Comparison of ENCODE assay signal across 11 cellular contexts in the genomic region with DNA sequence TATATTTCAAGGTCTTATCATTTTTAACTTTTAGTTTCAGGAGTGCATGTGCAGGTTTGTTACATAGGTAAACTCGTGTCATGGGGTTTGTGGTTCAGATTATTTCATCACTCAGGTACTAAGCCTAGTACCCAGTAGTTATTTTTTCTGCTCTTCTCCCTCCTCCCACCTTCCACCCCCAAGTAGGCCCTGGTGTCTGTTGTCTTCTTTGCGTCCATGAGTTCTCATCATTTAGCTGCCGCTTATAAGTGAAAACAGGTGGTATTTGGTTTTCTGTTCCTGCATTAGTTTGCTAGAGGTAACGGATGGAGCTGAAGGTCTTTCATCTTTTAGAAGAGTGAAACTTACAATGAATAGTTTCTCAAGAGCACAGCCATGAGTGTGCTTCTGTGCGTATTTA. TPM values are rescaled to one million over a fixed set of nuclear protein-coding genes. Genes with fewer than 3 reads are reported as not detected.
"Had no signal": no experiment of that assay in that cellular context is flagged by ENCODE, and none has a peak within 500 bp of the region (broad histone marks: within the 10 kb centered on the region; RNA-seq: fewer than 3 reads in every experiment).

No MANE protein-coding gene starts in this region.

- H3K4me3 ChIP-seq: GM23248, GM23338, HAP-1 had no signal

- H3K4me1 ChIP-seq: HAP-1 had no signal

- FAIRE-seq: H1, H54 had no signal

- H3K36me3 ChIP-seq: HAP-1 had no signal

- H3K27ac ChIP-seq: GM23248 had no signal

- H3K9me3 ChIP-seq: HAP-1 had no signal

- ATAC-seq: GM23338, HCT116 had no signal

- H2AFZ ChIP-seq: GM23248, GM23338 had no signal

- H3K4me2 ChIP-seq: GM23338 had no signal

- H3K9ac ChIP-seq: GM23248 had no signal

- DNase-seq: GM23248, GOT3, H7, H9, HCEC 1CT, HFFc6 had no signal

RNA-seq across cellular contexts. Expression of a gene that starts 24.4 kb away (rescaled TPM):
- total RNA-seq: GM23248, GM23338, H1, H7, H9, HFFc6 had no signal
- polyA plus RNA-seq: GM23248, GM23338, H1 had no signal
